ENCODE assay signal across 23 cellular contexts in genomic region chr2:11798946-11799495, GRCh38.
"Had no signal": no experiment of that assay in that cellular context is flagged by ENCODE, and none has a peak within 500 bp of the region (broad histone marks: within the 10 kb centered on the region; RNA-seq: fewer than 3 reads in every experiment).

No MANE protein-coding gene starts in this region.

- H3K4me1 Mint-ChIP-seq: activated naive CD4-positive, alpha-beta T cell treated with anti-CD3 and anti-CD28 coated beads, Interleukin-2, amount 50 U/mL, for 24 hours; central memory CD8-positive, alpha-beta T cell; nephron; WTC11 had no signal

- H3K4me3 ChIP-seq: breast epithelium, gastrocnemius medialis, ovary, right lobe of liver, thoracic aorta had no signal

- H3K9me3 ChIP-seq: breast epithelium, gastrocnemius medialis, ovary, right lobe of liver, thoracic aorta had no signal

- H3K36me3 ChIP-seq: ovary had no signal

- H3K27ac ChIP-seq: breast epithelium, gastrocnemius medialis, ovary, right lobe of liver, thoracic aorta had no signal

- DNase-seq: activated CD4-positive, alpha-beta T cell treated with anti-CD3 and anti-CD28 coated beads, Interleukin-2, amount 50 U/mL, for 1 hour; activated naive CD8-positive, alpha-beta T cell treated with anti-CD3 and anti-CD28 coated beads, Interleukin-2, amount 50 U/mL, for 24 hours; activated T-cell treated with anti-CD3 and anti-CD28 coated beads, Interleukin-2, amount 50 U/mL, for 24 hours; dermis blood vessel endothelial cell; effector CD4-positive, alpha-beta T cell; gastrocnemius medialis; glutamatergic neuron; islet precursor cell; left ventricle myocardium superior; ovary; right lobe of liver; stimulated activated CD4-positive, alpha-beta T cell treated with anti-CD3 and anti-CD28 coated beads, Interleukin-2, amount 100 ng/mL, for 48 hours; T-helper 2 cell; trophoblast cell had no signal

- H3K4me3 Mint-ChIP-seq: activated naive CD4-positive, alpha-beta T cell treated with anti-CD3 and anti-CD28 coated beads, Interleukin-2, amount 50 U/mL, for 24 hours; activated naive CD8-positive, alpha-beta T cell treated with anti-CD3 and anti-CD28 coated beads, Interleukin-2, amount 50 U/mL, for 24 hours; activated T-cell treated with anti-CD3 and anti-CD28 coated beads, Interleukin-2, amount 50 U/mL, for 24 hours; activated T-helper 17 cell treated with anti-CD3 and anti-CD28 coated beads, Interleukin-2, amount 50 U/mL, for 72 hours; central memory CD8-positive, alpha-beta T cell; nephron; stimulated activated naive CD8-positive, alpha-beta T cell treated with anti-CD3 and anti-CD28 coated beads, Interleukin-15, Interleukin-2, amounts not matched to agents 100 ng/mL and 50 ng/mL, for 24 hours; WTC11 had no signal

- H3K27me3 ChIP-seq: breast epithelium, gastrocnemius medialis, ovary, right lobe of liver had no signal

- H3K4me1 ChIP-seq: breast epithelium, gastrocnemius medialis, right lobe of liver had no signal

- ATAC-seq: activated naive CD8-positive, alpha-beta T cell treated with anti-CD3 and anti-CD28 coated beads, Interleukin-2, amount 50 U/mL, for 24 hours; activated T-helper 17 cell treated with anti-CD3 and anti-CD28 coated beads, Interleukin-2, amount 50 U/mL, for 72 hours; gastrocnemius medialis; left ventricle myocardium superior; right lobe of liver; WTC11 had no signal

- H3K27ac Mint-ChIP-seq: activated naive CD4-positive, alpha-beta T cell treated with anti-CD3 and anti-CD28 coated beads, Interleukin-2, amount 50 U/mL, for 24 hours; activated naive CD8-positive, alpha-beta T cell treated with anti-CD3 and anti-CD28 coated beads, Interleukin-2, amount 50 U/mL, for 24 hours; activated T-cell treated with anti-CD3 and anti-CD28 coated beads, Interleukin-2, amount 50 U/mL, for 24 hours; nephron; progenitor cell of endocrine pancreas; stimulated activated naive CD8-positive, alpha-beta T cell treated with anti-CD3 and anti-CD28 coated beads, Interleukin-15, Interleukin-2, amounts not matched to agents 100 ng/mL and 50 ng/mL, for 24 hours; WTC11 had no signal

- H3K27me3 Mint-ChIP-seq: activated naive CD4-positive, alpha-beta T cell treated with anti-CD3 and anti-CD28 coated beads, Interleukin-2, amount 50 U/mL, for 24 hours; activated naive CD8-positive, alpha-beta T cell treated with anti-CD3 and anti-CD28 coated beads, Interleukin-2, amount 50 U/mL, for 24 hours; activated T-cell treated with anti-CD3 and anti-CD28 coated beads, Interleukin-2, amount 50 U/mL, for 24 hours; activated T-helper 17 cell treated with anti-CD3 and anti-CD28 coated beads, Interleukin-2, amount 50 U/mL, for 72 hours; central memory CD8-positive, alpha-beta T cell; progenitor cell of endocrine pancreas; stimulated activated naive CD8-positive, alpha-beta T cell treated with anti-CD3 and anti-CD28 coated beads, Interleukin-15, Interleukin-2, amounts not matched to agents 100 ng/mL and 50 ng/mL, for 24 hours had no signal
